Comparison of ENCODE assay signal across 16 cellular contexts in genomic region chr1:152043870-152044269, GRCh38. TPM values are rescaled to one million over a fixed set of nuclear protein-coding genes. Genes with fewer than 3 reads are reported as not detected.
"Had no signal": no experiment of that assay in that cellular context is flagged by ENCODE, and none has a peak within 500 bp of the region (broad histone marks: within the 10 kb centered on the region; RNA-seq: fewer than 3 reads in every experiment).

No MANE protein-coding gene starts in this region.

- H3K4me3 Mint-ChIP-seq: neural progenitor cell had no signal

- H3K36me3 Mint-ChIP-seq: neural progenitor cell had no signal

- H3K9me3 Mint-ChIP-seq: neural progenitor cell had no signal

- H2AFZ ChIP-seq: hepatocyte, neural progenitor cell had no signal

- H3K36me3 ChIP-seq: adrenal gland, colonic mucosa, gastroesophageal sphincter, neural progenitor cell, ovary, thoracic aorta had no signal

- H3K27ac Mint-ChIP-seq: neural progenitor cell had no signal

- H3K27ac ChIP-seq: adrenal gland, colonic mucosa, gastroesophageal sphincter, hepatocyte, neural progenitor cell, ovary, thoracic aorta had no signal

- H3K79me2 ChIP-seq: hepatocyte had no signal

- H3K4me2 ChIP-seq: hepatocyte, neural progenitor cell had no signal

- H3K9me3 ChIP-seq: adrenal gland, colonic mucosa, gastroesophageal sphincter, ovary, thoracic aorta had no signal

- ATAC-seq: gastroesophageal sphincter had no signal

- H3K4me3 ChIP-seq: adrenal gland, colonic mucosa, gastroesophageal sphincter, hepatocyte, neural progenitor cell, ovary, thoracic aorta had no signal

- DNase-seq: activated CD4-positive, alpha-beta T cell treated with anti-CD3 and anti-CD28 coated beads, Interleukin-2, amount 50 U/mL, for 4 hours; activated CD4-positive, CD25-positive, alpha-beta regulatory T cell treated with anti-CD3 and anti-CD28 coated beads, Interleukin-2, amount 50 U/mL, for 72 hours; activated naive CD4-positive, alpha-beta T cell treated with anti-CD3 and anti-CD28 coated beads, Interleukin-2, amount 50 U/mL, for 16 hours; activated T-cell treated with anti-CD3 and anti-CD28 coated beads, Interleukin-2, amount 50 U/mL, for 1 hour; adrenal gland; caudate nucleus; colonic mucosa; effector CD8-positive, alpha-beta T cell; ovary; stimulated activated CD4-positive, alpha-beta T cell treated with anti-CD3 and anti-CD28 coated beads, Interleukin-2, amount 100 ng/mL, for 48 hours; stimulated activated naive CD4-positive, alpha-beta T cell treated with Interleukin-2 at 50 U/mL for 16 hours had no signal

- H3K27me3 ChIP-seq: adrenal gland, colonic mucosa, gastroesophageal sphincter, hepatocyte, ovary had no signal

- H3K9ac ChIP-seq: neural progenitor cell had no signal

RNA-seq across cellular contexts. Expression of gene TCHHL1, which starts 45.0 kb away (rescaled TPM):
- total RNA-seq: adrenal gland, colonic mucosa, gastroesophageal sphincter, hepatocyte, ovary, thoracic aorta, urinary bladder had no signal
- polyA plus RNA-seq: adrenal gland, hepatocyte, ovary, urinary bladder had no signal
